ENCODE assay signal across 1 cellular context in genomic region chr2:218732052-218732760, GRCh38.
TF ChIP-seq lines count a peak whose summit lies in the region.

No MANE protein-coding gene starts in this region.

TF ChIP-seq in GM12878, 131 proteins besides CTCF, POLR2A, EP300 and RAD21:
- TF ChIP-seq NR2C1 (IDR thresholded peaks at IDR 0.05) (no peak), SPI1 (IDR thresholded peaks at IDR 0.05; ENCODE audit: borderline replicate concordance, insufficient read depth, low read depth, low read length) (no peak), STAT3 (IDR thresholded peaks at IDR 0.05; ENCODE audit: low read depth, low read length) (no peak), ZBED1 (IDR thresholded peaks at IDR 0.05; ENCODE audit: borderline replicate concordance) (no peak), ZNF622 (IDR thresholded peaks at IDR 0.05) (no peak), BACH1 (IDR thresholded peaks at IDR 0.05; ENCODE audit: borderline replicate concordance) (no peak), NKRF (conservative IDR thresholded peaks at IDR 0.05) (no peak)
